In the genomic region with DNA sequence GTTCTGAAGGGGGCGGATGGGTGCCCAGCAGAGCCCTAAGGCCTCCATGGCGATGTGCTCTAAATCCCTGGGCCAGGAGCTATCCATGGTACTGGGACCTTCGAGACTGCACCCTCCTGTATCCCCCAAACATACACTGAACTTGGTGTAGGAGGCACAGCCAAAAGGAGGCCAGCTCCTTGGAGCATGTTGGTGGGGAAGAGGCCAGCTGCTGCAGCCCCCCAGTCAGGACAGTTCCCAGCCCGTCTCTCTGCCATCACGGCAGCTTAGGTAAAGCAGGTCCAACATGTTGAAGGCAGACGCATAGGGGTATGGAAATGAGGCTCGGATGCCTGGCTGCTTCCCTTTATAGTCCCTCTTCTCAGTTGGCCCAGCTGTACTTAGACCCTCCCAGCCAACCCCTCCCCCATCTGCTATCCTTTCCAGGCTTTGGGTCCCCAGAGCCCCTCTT, we compare ENCODE assay signal across 10 cellular contexts. TPM values are rescaled to one million over a fixed set of nuclear protein-coding genes. Genes with fewer than 3 reads are reported as not detected.
DNase-seq lines count a peak whose midpoint lies in the region; ATAC-seq lines count a peak whose summit lies in the region.
"Had no signal": no experiment of that assay in that cellular context is flagged by ENCODE, and none has a peak within 500 bp of the region (broad histone marks: within the 10 kb centered on the region; RNA-seq: fewer than 3 reads in every experiment).

No MANE protein-coding gene starts in this region.

- POLR2A ChIA-PET in activated CD4-positive, alpha-beta memory T cell treated with anti-CD3 and anti-CD28 coated beads for 36 hours (lab: Charles Lee) = no interaction called here

- DNase-seq in AG08396 (ENCODE audit: low spot score) (peak; percentile 63), HT1080 (ENCODE audit: low read depth) (peak; percentile 40), hepatic stellate cell (ENCODE audit: low spot score) (peak; percentile 52), DMS153 (lab: John Stamatoyannopoulos, UW) (no peak), SW480 (ENCODE audit: low spot score) (no peak)
- DNase-seq in activated CD4-positive, alpha-beta memory T cell treated with anti-CD3 and anti-CD28 coated beads for 36 hours = peak; percentile 40
- no peak for DNase-seq in stimulated activated CD4-positive, alpha-beta T cell treated with anti-CD3 and anti-CD28 coated beads, Interleukin-4, amount 100 ng/mL, for 24 hours
- DNase-seq: activated B cell treated with CpG ODN at 0.5 μM for 24 hours, heart right ventricle had no signal

- no peak for ATAC-seq in HG03571 (IDR thresholded peaks at IDR 0.05; ENCODE audit: unreplicated experiment)

- H3K27ac Mint-ChIP-seq in activated CD4-positive, alpha-beta memory T cell treated with anti-CD3 and anti-CD28 coated beads for 36 hours = no peak overlapping the region
- H3K27ac Mint-ChIP-seq: activated B cell treated with CpG ODN at 0.5 μM for 24 hours had no signal

- intact Hi-C loops in activated CD4-positive, alpha-beta memory T cell treated with anti-CD3 and anti-CD28 coated beads for 36 hours (cut with micrococcal nuclease) = no loop called here

- H3K4me1 Mint-ChIP-seq in activated CD4-positive, alpha-beta memory T cell treated with anti-CD3 and anti-CD28 coated beads for 36 hours (ENCODE audit: low read depth) = peaks cover 5% of the 10 kb centered on the region

- peaks cover 23% of the 10 kb centered on the region for H3K27me3 Mint-ChIP-seq in activated CD4-positive, alpha-beta memory T cell treated with anti-CD3 and anti-CD28 coated beads for 36 hours

- no peaks in the 10 kb centered on the region for H3K36me3 Mint-ChIP-seq in activated CD4-positive, alpha-beta memory T cell treated with anti-CD3 and anti-CD28 coated beads for 36 hours

- CTCF ChIA-PET in activated CD4-positive, alpha-beta memory T cell treated with anti-CD3 and anti-CD28 coated beads for 36 hours (lab: Charles Lee) = interaction anchor here (2.0 kb wide), 1 partner anchor 29 kb away, joined by 5 read pairs; no protein-coding TSS in a partner anchor

- no peaks in the 10 kb centered on the region for H3K9me3 Mint-ChIP-seq in activated CD4-positive, alpha-beta memory T cell treated with anti-CD3 and anti-CD28 coated beads for 36 hours
- H3K9me3 Mint-ChIP-seq: activated B cell treated with CpG ODN at 0.5 μM for 24 hours had no signal

- H3K4me3 Mint-ChIP-seq in activated CD4-positive, alpha-beta memory T cell treated with anti-CD3 and anti-CD28 coated beads for 36 hours = no peak overlapping the region
- H3K4me3 Mint-ChIP-seq: activated B cell treated with CpG ODN at 0.5 μM for 24 hours had no signal

RNA-seq across cellular contexts. Expression of gene CAMKV, which starts 1.8 kb away (rescaled TPM):
- total RNA-seq in HT1080 (2014; rRNA removed; shearing (Covaris generic)) = 0.23 TPM in 1 of 2 replicates, not detected in the other
- 0.03 and 0.08 TPM in 2 replicates for polyA plus RNA-seq in HT1080 (2015; cell fraction: cytosol; rRNA removed)
- 0.38 and 0.43 TPM in 2 replicates for polyA plus RNA-seq in HT1080 (2015; cell fraction: nucleus; rRNA removed)
- total RNA-seq in activated CD4-positive, alpha-beta memory T cell treated with anti-CD3 and anti-CD28 coated beads for 36 hours = under 1 TPM; 0.39 to 0.43 TPM
- total RNA-seq: activated B cell treated with CpG ODN at 0.5 μM for 24 hours, heart right ventricle had no signal
- polyA plus RNA-seq: heart right ventricle had no signal

RNA-seq across cellular contexts. Expression of gene TRAIP, which starts 11.5 kb away (rescaled TPM):
- 13.4 and 15.1 TPM in 2 replicates for total RNA-seq in HT1080 (2014; rRNA removed; shearing (Covaris generic))
- 6.6 and 8.2 TPM in 2 replicates for polyA plus RNA-seq in HT1080 (2015; cell fraction: cytosol; rRNA removed)
- polyA plus RNA-seq in HT1080 (2015; cell fraction: nucleus; rRNA removed) = 31.1 and 32.4 TPM in 2 replicates
- 10 to 100 TPM; 22.7 to 25.3 TPM for total RNA-seq in activated CD4-positive, alpha-beta memory T cell treated with anti-CD3 and anti-CD28 coated beads for 36 hours

RNA-seq across cellular contexts. Expression of gene MST1R, which starts 35.8 kb away (rescaled TPM):
- total RNA-seq in HT1080 (2014; rRNA removed; shearing (Covaris generic)) = 1.2 TPM in 2 replicates
- polyA plus RNA-seq in HT1080 (2015; cell fraction: cytosol; rRNA removed) = 0.38 and 0.86 TPM in 2 replicates
- 1.7 and 2.0 TPM in 2 replicates for polyA plus RNA-seq in HT1080 (2015; cell fraction: nucleus; rRNA removed)
- total RNA-seq in activated CD4-positive, alpha-beta memory T cell treated with anti-CD3 and anti-CD28 coated beads for 36 hours = under 1 TPM; 0.39 to 0.93 TPM

RNA-seq across cellular contexts. Expression of gene UBA7, which starts 54.1 kb away (rescaled TPM):
- 8.1 and 13.0 TPM in 2 replicates for total RNA-seq in HT1080 (2014; rRNA removed; shearing (Covaris generic))
- 6.2 and 8.1 TPM in 2 replicates for polyA plus RNA-seq in HT1080 (2015; cell fraction: cytosol; rRNA removed)
- polyA plus RNA-seq in HT1080 (2015; cell fraction: nucleus; rRNA removed) = 150 and 155 TPM in 2 replicates
- total RNA-seq in activated CD4-positive, alpha-beta memory T cell treated with anti-CD3 and anti-CD28 coated beads for 36 hours = 10 to 100 TPM; 85.6 to 86.4 TPM

Comparison
In these comparisons a context has a peak if more than half of its experiments do, and no peak if none do; other contexts are left out.
1. DNase-seq: peak in AG08396 (single experiment), HT1080 (single experiment), activated CD4-positive, alpha-beta memory T cell treated with anti-CD3 and anti-CD28 coated beads for 36 hours (single experiment) and hepatic stellate cell (single experiment); none in DMS153 (single experiment), stimulated activated CD4-positive, alpha-beta T cell treated with anti-CD3 and anti-CD28 coated beads, Interleukin-4, amount 100 ng/mL, for 24 hours (single experiment) and SW480 (single experiment).